In the genomic region with DNA sequence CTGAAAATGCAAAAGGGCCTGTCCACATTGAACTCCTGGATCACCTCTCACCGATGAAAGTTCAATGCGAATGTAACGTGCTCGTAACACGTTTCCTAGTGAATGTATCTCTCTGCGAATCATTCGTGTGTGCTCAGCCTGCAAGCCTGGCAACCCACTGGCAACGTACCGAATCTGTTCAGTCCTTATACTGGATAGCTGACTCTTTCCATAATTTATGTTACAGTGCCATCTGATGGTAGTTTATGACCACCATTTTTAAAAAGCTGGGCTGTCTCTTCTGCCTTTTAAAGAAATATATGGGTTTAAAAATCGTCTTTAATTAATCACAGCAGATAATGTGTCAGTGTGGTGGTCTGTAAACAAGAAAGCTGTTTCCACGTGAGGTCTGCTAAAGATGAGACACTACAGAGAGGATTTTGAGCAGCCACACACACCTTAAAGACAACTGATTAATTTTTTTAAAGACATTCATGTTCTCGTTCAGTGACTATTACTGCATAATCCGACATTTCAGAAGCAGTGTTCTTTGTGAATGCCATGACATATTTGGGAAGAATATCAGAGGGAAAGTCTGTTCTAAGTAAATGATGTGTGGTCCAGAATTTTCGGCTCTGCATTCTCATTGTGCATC, we compare ENCODE assay signal across 1 cellular context.
TF ChIP-seq lines count a peak whose summit lies in the region.

No MANE protein-coding gene starts in this region.

TF ChIP-seq in WTC11, 78 proteins besides CTCF, POLR2A, EP300 and RAD21 (continued from another document):
- TF ChIP-seq, protein P1, sequence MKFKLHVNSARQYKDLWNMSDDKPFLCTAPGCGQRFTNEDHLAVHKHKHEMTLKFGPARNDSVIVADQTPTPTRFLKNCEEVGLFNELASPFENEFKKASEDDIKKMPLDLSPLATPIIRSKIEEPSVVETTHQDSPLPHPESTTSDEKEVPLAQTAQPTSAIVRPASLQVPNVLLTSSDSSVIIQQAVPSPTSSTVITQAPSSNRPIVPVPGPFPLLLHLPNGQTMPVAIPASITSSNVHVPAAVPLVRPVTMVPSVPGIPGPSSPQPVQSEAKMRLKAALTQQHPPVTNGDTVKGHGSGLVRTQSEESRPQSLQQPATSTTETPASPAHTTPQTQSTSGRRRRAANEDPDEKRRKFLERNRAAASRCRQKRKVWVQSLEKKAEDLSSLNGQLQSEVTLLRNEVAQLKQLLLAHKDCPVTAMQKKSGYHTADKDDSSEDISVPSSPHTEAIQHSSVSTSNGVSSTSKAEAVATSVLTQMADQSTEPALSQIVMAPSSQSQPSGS (CRISPR knock-in tag; IDR thresholded peaks at IDR 0.05; ENCODE audit: borderline replicate concordance, low read depth), result no peak
